Comparison of ENCODE assay signal across 11 cellular contexts in the genomic region with DNA sequence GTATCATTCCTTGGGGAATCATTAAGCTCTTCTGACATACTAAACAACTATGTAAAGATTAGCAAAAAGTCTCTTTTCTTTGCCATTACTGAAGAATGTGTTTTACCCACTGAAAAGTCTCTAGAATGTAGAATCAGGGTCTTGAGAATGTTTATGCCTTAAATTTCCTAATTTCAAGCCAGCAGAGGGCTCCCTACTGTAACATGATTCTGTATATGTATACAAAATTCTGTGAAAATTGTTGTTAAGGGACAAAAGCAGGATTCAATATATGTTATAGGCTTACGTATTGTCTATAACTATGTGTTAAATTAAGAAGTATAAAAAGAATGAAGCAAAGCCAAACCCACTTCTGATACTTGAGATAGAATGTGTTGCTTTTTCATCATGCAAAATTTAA.
A peak's percentile ranks its signal among the peaks of the same experiment; 100 is the strongest.
DNase-seq lines count a peak whose midpoint lies in the region; ATAC-seq, FAIRE-seq and TF ChIP-seq lines count a peak whose summit lies in the region.
"Had no signal": no experiment of that assay in that cellular context is flagged by ENCODE, and none has a peak within 500 bp of the region (broad histone marks: within the 10 kb centered on the region; RNA-seq: fewer than 3 reads in every experiment).

No MANE protein-coding gene starts in this region.

- 90% methylated on average over 1 of the region's 1 CpG for WGBS in liver
- 37% methylated on average over 1 of the region's 1 CpG for WGBS in HepG2 (ENCODE audit: low lambda C conversion rate)

- H3K79me2 ChIP-seq in HepG2 (ENCODE audit: insufficient read depth, low read length) = no peaks in the 10 kb centered on the region
- H3K79me2 ChIP-seq in PC-3 (ENCODE audit: low read length) = no peaks in the 10 kb centered on the region
- no peaks in the 10 kb centered on the region for H3K79me2 ChIP-seq in fibroblast of lung (ENCODE audit: control insufficient read depth, insufficient read depth, low read length)

- BruUV-seq in HepG2 (replicated peaks; lab: Mats Ljungman, UMichigan) (no TSS peak), PC-3 (replicated peaks; lab: Mats Ljungman, UMichigan) (no TSS peak)

- no peak for DNase-seq in HepG2 (ENCODE audit: low spot score)
- DNase-seq in PC-3 = peak; percentile 44
- DNase-seq in fibroblast of lung (ENCODE audit: low read depth in 2 of 2) = peak; percentile 11 to 37
- no peak for DNase-seq in upper lobe of right lung
- DNase-seq in NCI-H774 (lab: John Stamatoyannopoulos, UW) = no peak
- DNase-seq in MG63 = no peak
- DNase-seq in amniotic stem cell (lab: John Stamatoyannopoulos, UW) = no peak
- DNase-seq: activated CD8-positive, alpha-beta T cell treated with anti-CD3 and anti-CD28 coated beads for 36 hours; NCI-H526 treated with DMSO at 0.1 percent for 48 hours had no signal

- no peak for ATAC-seq in HepG2
- no peak for ATAC-seq in PC-3
- ATAC-seq in upper lobe of right lung = no peak
- ATAC-seq: activated CD8-positive, alpha-beta T cell treated with anti-CD3 and anti-CD28 coated beads for 36 hours had no signal

- CTCF ChIA-PET in HepG2 (lab: Yijun Ruan, JAX; ENCODE audit: low intra/inter-chr PET ratio, low total read pairs) = interaction anchor here (1.8 kb wide), 1 partner anchor 872 kb away, joined by 4 read pairs; no protein-coding TSS in a partner anchor
- CTCF ChIA-PET in PC-3 (lab: Charles Lee) = interaction anchor here (0.6 to 2.2 kb wide), 2 partner anchors 31 to 183 kb away, joined by 3 to 7 read pairs; no protein-coding TSS in a partner anchor

- no peaks in the 10 kb centered on the region for H3K9me2 ChIP-seq in PC-3 (replicated peaks; ENCODE audit: low read length)

- H3K27me3 ChIP-seq in liver (ENCODE audit: control insufficient read depth in 4 of 4, insufficient read depth in 4 of 4, low read length in 3 of 4) (no peaks in the 10 kb centered on the region), HepG2 (ENCODE audit: control insufficient read depth in 1 of 2, insufficient read depth in 2 of 2, low read length in 2 of 2) (no peaks in the 10 kb centered on the region), PC-3 (ENCODE audit: low read length) (no peaks in the 10 kb centered on the region), fibroblast of lung (ENCODE audit: control insufficient read depth, insufficient read depth, low read length) (no peaks in the 10 kb centered on the region), upper lobe of right lung (no peaks in the 10 kb centered on the region), MG63 (no peaks in the 10 kb centered on the region)

- H3K27ac ChIP-seq in liver (ENCODE audit: low read depth in 1 of 2, low read length in 2 of 2) = no peak overlapping the region
- H3K27ac ChIP-seq in HepG2 (ENCODE audit: extremely low read length, insufficient read depth, low read length) = no peak overlapping the region
- H3K27ac ChIP-seq in PC-3 (ENCODE audit: low read length) = peak overlapping the region; percentile 71; the same call in 1 of the 2 replicates
- H3K27ac ChIP-seq in fibroblast of lung (ENCODE audit: insufficient read depth, low read length) = no peak overlapping the region
- H3K27ac ChIP-seq in upper lobe of right lung = no peak overlapping the region

- no peak for FAIRE-seq in HepG2 (lab: Jason Lieb, UNC)
- FAIRE-seq: colon had no signal

- peaks cover 4% of the 10 kb centered on the region for H3F3A ChIP-seq in PC-3 (ENCODE audit: low read length, unreplicated experiment)

- intact Hi-C loops in HepG2 (cut with micrococcal nuclease; ENCODE audit: unreplicated experiment) = no loop called here
- intact Hi-C loops in PC-3 (cut with micrococcal nuclease) = loop anchor here (2.0 to 10.0 kb wide), 2 partner anchors 183 to 525 kb away; no protein-coding TSS in a partner anchor
- intact Hi-C loops in upper lobe of right lung (cut with DNase I) = no loop called here

- H3K4me2 ChIP-seq in HepG2 (ENCODE audit: low read depth, low read length) (no peak overlapping the region), PC-3 (ENCODE audit: low read length) (no peak overlapping the region), fibroblast of lung (ENCODE audit: extremely low read depth, insufficient read depth, low read length) (no peak overlapping the region)

- TF ChIP-seq RAD21 in liver (IDR thresholded peaks at IDR 0.05) (peak; percentile 54 to 56), HepG2 (CRISPR knock-in tag; IDR thresholded peaks at IDR 0.05) (no peak)

- no peak for TF ChIP-seq CTCF in liver (IDR thresholded peaks at IDR 0.05; ENCODE audit: low read depth, low read length, missing input control)
- no peak for TF ChIP-seq CTCF in HepG2 (CRISPR knock-in tag; IDR thresholded peaks at IDR 0.05)
- TF ChIP-seq CTCF in PC-3 (conservative IDR thresholded peaks at IDR 0.05; ENCODE audit: low read depth, low read length) = peak; percentile 66
- TF ChIP-seq CTCF in fibroblast of lung (conservative IDR thresholded peaks at IDR 0.05 in 1 of 2, IDR thresholded peaks at IDR 0.05 in 1 of 2; ENCODE audit: low read depth in 1 of 2, low read length in 2 of 2) = peak in 1 of 2 donors; percentile 38
- peak; percentile 16 for TF ChIP-seq CTCF in upper lobe of right lung (IDR thresholded peaks at IDR 0.05)

- no peak overlapping the region for H3K4me3 ChIP-seq in liver (ENCODE audit: low read depth in 1 of 3, low read length in 3 of 3)
- H3K4me3 ChIP-seq in HepG2 (replicated peaks in 1 of 3; ENCODE audit: insufficient read depth in 1 of 3, low read depth in 2 of 3, low read length in 3 of 3) = no peak overlapping the region
- no peak overlapping the region for H3K4me3 ChIP-seq in PC-3 (ENCODE audit: low read length)
- H3K4me3 ChIP-seq in fibroblast of lung (replicated peaks in 1 of 4; ENCODE audit: control extremely low read depth in 1 of 4, insufficient read depth in 1 of 4, low read depth in 3 of 4, low read length in 4 of 4) = no peak overlapping the region
- H3K4me3 ChIP-seq in upper lobe of right lung = no peak overlapping the region
- no peak overlapping the region for H3K4me3 ChIP-seq in MG63

- H4K20me1 ChIP-seq in HepG2 (ENCODE audit: insufficient read depth, low read length) (no peaks in the 10 kb centered on the region), PC-3 (ENCODE audit: low read length) (no peaks in the 10 kb centered on the region), fibroblast of lung (ENCODE audit: control insufficient read depth, extremely low read depth, insufficient read depth, low read length) (no peaks in the 10 kb centered on the region)

- no peak for TF ChIP-seq POLR2A in HepG2 (IDR thresholded peaks at IDR 0.05; ENCODE audit: insufficient read depth in 1 of 2, low read depth in 2 of 2, low read length in 2 of 2)

- H3K9ac ChIP-seq in liver (ENCODE audit: low read depth in 1 of 2, low read length in 2 of 2) (no peak overlapping the region), HepG2 (ENCODE audit: insufficient read depth, low read depth, low read length) (no peak overlapping the region), PC-3 (ENCODE audit: low read length) (no peak overlapping the region), fibroblast of lung (ENCODE audit: insufficient read depth, low read length) (no peak overlapping the region)

- H3K36me3 ChIP-seq in liver (ENCODE audit: control insufficient read depth in 4 of 4, insufficient read depth in 3 of 4, low read depth in 1 of 4, low read length in 3 of 4) = peaks cover 0 to 2% (median 0%) of the 10 kb centered on the region in 4 donors
- H3K36me3 ChIP-seq in HepG2 (replicated peaks in 1 of 2; ENCODE audit: control insufficient read depth in 1 of 2, insufficient read depth in 2 of 2, low read length in 2 of 2) = no peaks in the 10 kb centered on the region
- H3K36me3 ChIP-seq in PC-3 (ENCODE audit: low read depth, low read length) = no peaks in the 10 kb centered on the region
- no peaks in the 10 kb centered on the region for H3K36me3 ChIP-seq in fibroblast of lung (ENCODE audit: control insufficient read depth, insufficient read depth, low read length)
- no peaks in the 10 kb centered on the region for H3K36me3 ChIP-seq in upper lobe of right lung
- H3K36me3 ChIP-seq in MG63 = no peaks in the 10 kb centered on the region

- H3K9me3 ChIP-seq in liver (ENCODE audit: control insufficient read depth in 4 of 4, low read length in 3 of 4) = no peaks in the 10 kb centered on the region
- peaks cover 41% of the 10 kb centered on the region for H3K9me3 ChIP-seq in HepG2 (ENCODE audit: low read length)
- no peaks in the 10 kb centered on the region for H3K9me3 ChIP-seq in PC-3 (ENCODE audit: low read length)
- no peaks in the 10 kb centered on the region for H3K9me3 ChIP-seq in fibroblast of lung (ENCODE audit: control insufficient read depth, insufficient read depth, low read depth, low read length)
- H3K9me3 ChIP-seq in upper lobe of right lung = no peaks in the 10 kb centered on the region
- H3K9me3 ChIP-seq in MG63 = no peaks in the 10 kb centered on the region; the same call in 1 of the 2 replicates

- in situ Hi-C loops in HepG2 (cut with HindIII; ENCODE audit: extremely low pct_ligation_motif_present, low pct_unique_long_range_greater_than_20kb) = no loop called here

- POLR2A ChIA-PET in HepG2 (lab: Yijun Ruan, JAX) = no interaction called here
- POLR2A ChIA-PET in PC-3 (lab: Charles Lee; ENCODE audit: unreplicated experiment) = no interaction called here

- H3K4me1 ChIP-seq in liver (ENCODE audit: control insufficient read depth in 4 of 4, insufficient read depth in 4 of 4, low read length in 3 of 4) = no peaks in the 10 kb centered on the region
- no peaks in the 10 kb centered on the region for H3K4me1 ChIP-seq in HepG2 (ENCODE audit: insufficient read depth, low read length)
- H3K4me1 ChIP-seq in PC-3 (ENCODE audit: insufficient read depth, low read length) = peaks cover 21% of the 10 kb centered on the region
- no peaks in the 10 kb centered on the region for H3K4me1 ChIP-seq in fibroblast of lung (ENCODE audit: control insufficient read depth, extremely low read depth, insufficient read depth, low read length)
- H3K4me1 ChIP-seq in upper lobe of right lung = no peaks in the 10 kb centered on the region

- no peak overlapping the region for H2AFZ ChIP-seq in HepG2 (ENCODE audit: low read length)
- H2AFZ ChIP-seq in PC-3 (ENCODE audit: low read length) = no peak overlapping the region
- no peak overlapping the region for H2AFZ ChIP-seq in fibroblast of lung (ENCODE audit: low read length)

- TF ChIP-seq EP300 in HepG2 (IDR thresholded peaks at IDR 0.05; ENCODE audit: low read depth in 2 of 2, low read length in 2 of 2) (no peak), HepG2 (CRISPR knock-in tag; IDR thresholded peaks at IDR 0.05; ENCODE audit: borderline replicate concordance) (no peak)

TF ChIP-seq in liver, 16 proteins besides CTCF, POLR2A, EP300 and RAD21 (continues in another document):
- TF ChIP-seq FOXA2 (IDR thresholded peaks at IDR 0.05) (no peak), NR2F2 (IDR thresholded peaks at IDR 0.05) (no peak), HNF4G (IDR thresholded peaks at IDR 0.05) (no peak), FOXA1 (IDR thresholded peaks at IDR 0.05) (no peak), HNF4A (conservative IDR thresholded peaks at IDR 0.05) (no peak)

TF ChIP-seq in HepG2, 621 proteins besides CTCF, POLR2A, EP300 and RAD21 (continues in another document):
- TF ChIP-seq ZNF451 (CRISPR knock-in tag; IDR thresholded peaks at IDR 0.05) = no peak
- TF ChIP-seq KDM5A (IDR thresholded peaks at IDR 0.05; ENCODE audit: borderline replicate concordance, low read length) = no peak

Comparison
In these comparisons a context has a peak if more than half of its experiments do, and no peak if none do; other contexts are left out.
1. CTCF ChIP-seq: peak in PC-3 (single experiment) and upper lobe of right lung (single experiment); none in liver (single experiment) and HepG2 (single experiment).
2. DNase-seq: peak in PC-3 (single experiment) and fibroblast of lung (2 of 2); none in HepG2 (single experiment), upper lobe of right lung (single experiment), NCI-H774 (single experiment), MG63 (single experiment) and amniotic stem cell (single experiment).